Comparison of ENCODE assay signal across 13 cellular contexts in genomic region chr19:19145281-19145999, GRCh38. TPM values are rescaled to one million over a fixed set of nuclear protein-coding genes. Genes with fewer than 3 reads are reported as not detected.
DNase-seq lines count a peak whose midpoint lies in the region; ATAC-seq and TF ChIP-seq lines count a peak whose summit lies in the region.
"Had no signal": no experiment of that assay in that cellular context is flagged by ENCODE, and none has a peak within 500 bp of the region (broad histone marks: within the 10 kb centered on the region; RNA-seq: fewer than 3 reads in every experiment).

No MANE protein-coding gene starts in this region.

- intact Hi-C loops in left cardiac atrium (cut with DNase I) = loop anchor here (5.0 to 10.0 kb wide), 2 partner anchors 199 to 347 kb away; no protein-coding TSS in a partner anchor
- intact Hi-C loops in psoas muscle (cut with DNase I) = no loop called here
- intact Hi-C loops in naive thymus-derived CD4-positive, alpha-beta T cell (cut with micrococcal nuclease) = loop anchor here in 1 of 2 donors (5.0 kb wide), 1 partner anchor 262 kb away; the partner anchor contains the start of gene GATAD2A

- no peaks in the 10 kb centered on the region for H3K9me3 Mint-ChIP-seq in naive thymus-derived CD4-positive, alpha-beta T cell
- H3K9me3 Mint-ChIP-seq: activated naive CD4-positive, alpha-beta T cell treated with anti-CD3 and anti-CD28 coated beads, Interleukin-2, amount 50 U/mL, for 24 hours had no signal

- WGBS in psoas muscle, 3 donors = 49 to 60% (median 53%) methylated on average over 39 to 45 of the region's 45 CpGs

- peaks cover 12 to 32% (median 28%) of the 10 kb centered on the region in 11 experiments; a peak in 20 of 22 replicates for H3K36me3 ChIP-seq in BLaER1 treated with 17β-estradiol and CSF1 and Interleukin-3, amounts not matched to agents 10 nM and 100 nM
- H3K36me3 ChIP-seq in OCI-LY3 (replicated peaks; ENCODE audit: low read depth, low read length) (peaks cover 3% of the 10 kb centered on the region), psoas muscle (ENCODE audit: insufficient read depth in 1 of 2, low read depth in 1 of 2) (peaks cover 0 to 5% of the 10 kb centered on the region in 2 donors)
- H3K36me3 ChIP-seq in naive thymus-derived CD4-positive, alpha-beta T cell (ENCODE audit: control insufficient read depth in 2 of 3, insufficient read depth in 3 of 3, low read length in 3 of 3) = peaks cover 0 to 30% (median 0%) of the 10 kb centered on the region in 3 experiments
- H3K36me3 ChIP-seq: SJCRH30, uterus had no signal

- no peaks in the 10 kb centered on the region for H3K4me1 Mint-ChIP-seq in naive thymus-derived CD4-positive, alpha-beta T cell
- H3K4me1 Mint-ChIP-seq: activated naive CD4-positive, alpha-beta T cell treated with anti-CD3 and anti-CD28 coated beads, Interleukin-2, amount 50 U/mL, for 24 hours had no signal

- CTCF ChIA-PET in naive thymus-derived CD4-positive, alpha-beta T cell (lab: Charles Lee) = interaction anchor here (1.0 to 1.5 kb wide), 5 partner anchors 10 to 345 kb away, joined by 3 to 7 read pairs (median 3); no protein-coding TSS in a partner anchor
- CTCF ChIA-PET in RWPE1 (lab: Yijun Ruan, JAX) = interaction anchor here (0.5 to 2.1 kb wide), 17 partner anchors 11 to 1326 kb away, joined by 3 to 13 read pairs (median 3); no protein-coding TSS in a partner anchor

- no peaks in the 10 kb centered on the region for H3K27me3 Mint-ChIP-seq in naive thymus-derived CD4-positive, alpha-beta T cell
- H3K27me3 Mint-ChIP-seq: activated naive CD4-positive, alpha-beta T cell treated with anti-CD3 and anti-CD28 coated beads, Interleukin-2, amount 50 U/mL, for 24 hours had no signal

- H2AFZ ChIP-seq in OCI-LY3 (ENCODE audit: low read depth, low read length) = peak overlapping the region; percentile 20; the same call in 1 of the 2 replicates
- H2AFZ ChIP-seq: hepatocyte had no signal

- H3K36me3 Mint-ChIP-seq in naive thymus-derived CD4-positive, alpha-beta T cell = peaks cover 0 to 12% (median 0%) of the 10 kb centered on the region in 5 donors

- no peak overlapping the region for H3K4me3 Mint-ChIP-seq in naive thymus-derived CD4-positive, alpha-beta T cell
- H3K4me3 Mint-ChIP-seq: activated naive CD4-positive, alpha-beta T cell treated with anti-CD3 and anti-CD28 coated beads, Interleukin-2, amount 50 U/mL, for 24 hours had no signal

- no peak for TF ChIP-seq CTCF in OCI-LY3 (IDR thresholded peaks at IDR 0.05; ENCODE audit: low read depth, low read length)
- TF ChIP-seq CTCF in psoas muscle (IDR thresholded peaks at IDR 0.05) = no peak
- TF ChIP-seq CTCF in RWPE1 (conservative IDR thresholded peaks at IDR 0.05; ENCODE audit: low read depth) = no peak

- peak overlapping the region in 9 of 11 experiments; percentile 28 to 67 (median 56); a peak in 14 of 22 replicates for H3K9ac ChIP-seq in BLaER1 treated with 17β-estradiol and CSF1 and Interleukin-3, amounts not matched to agents 10 nM and 100 nM
- H3K9ac ChIP-seq in OCI-LY3 (ENCODE audit: low read length) = no peak overlapping the region; the same call in 1 of the 2 replicates

- H3K4me1 ChIP-seq in BLaER1 treated with 17β-estradiol and CSF1 and Interleukin-3, amounts not matched to agents 10 nM and 100 nM = peaks cover 0 to 26% (median 18%) of the 10 kb centered on the region in 10 experiments; a peak in 15 of 20 replicates
- H3K4me1 ChIP-seq in OCI-LY3 (ENCODE audit: low read length) = peaks cover 23% of the 10 kb centered on the region
- H3K4me1 ChIP-seq in psoas muscle = no peaks in the 10 kb centered on the region
- H3K4me1 ChIP-seq in naive thymus-derived CD4-positive, alpha-beta T cell (ENCODE audit: control insufficient read depth in 2 of 2, insufficient read depth in 2 of 2, low read length in 2 of 2) = no peaks in the 10 kb centered on the region
- H3K4me1 ChIP-seq: SJCRH30, uterus had no signal

- peak overlapping the region; percentile 26 to 60 (median 56); a peak in 19 of 22 replicates for H3K4me2 ChIP-seq in BLaER1 treated with 17β-estradiol and CSF1 and Interleukin-3, amounts not matched to agents 10 nM and 100 nM
- peak overlapping the region; percentile 31 for H3K4me2 ChIP-seq in OCI-LY3 (ENCODE audit: low read length)
- H3K4me2 ChIP-seq: hepatocyte had no signal

- no peaks in the 10 kb centered on the region; a peak in 1 of 22 replicates for H4K20me1 ChIP-seq in BLaER1 treated with 17β-estradiol and CSF1 and Interleukin-3, amounts not matched to agents 10 nM and 100 nM
- no peaks in the 10 kb centered on the region for H4K20me1 ChIP-seq in OCI-LY3 (ENCODE audit: insufficient read depth, low read length)

- H3K9me3 ChIP-seq in BLaER1 treated with 17β-estradiol and CSF1 and Interleukin-3, amounts not matched to agents 10 nM and 100 nM (replicated peaks in 1 of 11) = no peaks in the 10 kb centered on the region
- H3K9me3 ChIP-seq in OCI-LY3 (ENCODE audit: insufficient read depth, low read length) (no peaks in the 10 kb centered on the region), psoas muscle (no peaks in the 10 kb centered on the region)
- H3K9me3 ChIP-seq in naive thymus-derived CD4-positive, alpha-beta T cell (ENCODE audit: control insufficient read depth in 2 of 3, low read length in 3 of 3) = no peaks in the 10 kb centered on the region
- H3K9me3 ChIP-seq: SJCRH30, uterus had no signal

- POLR2A ChIA-PET in naive thymus-derived CD4-positive, alpha-beta T cell (lab: Charles Lee) = no interaction called here
- POLR2A ChIA-PET in RWPE1 (lab: Yijun Ruan, JAX; ENCODE audit: low non-redundant PET) = no interaction called here

- DNase-seq in left cardiac atrium = no peak
- no peak for DNase-seq in psoas muscle
- DNase-seq in occipital lobe (lab: John Stamatoyannopoulos, UW) = no peak
- no peak for DNase-seq in SW 1271 (lab: John Stamatoyannopoulos, UW)
- no peak for DNase-seq in naive thymus-derived CD4-positive, alpha-beta T cell
- no peak for DNase-seq in RWPE1 (ENCODE audit: low spot score)

- H3K4me3 ChIP-seq in BLaER1 treated with 17β-estradiol and CSF1 and Interleukin-3, amounts not matched to agents 10 nM and 100 nM = no peak overlapping the region
- H3K4me3 ChIP-seq in OCI-LY3 (ENCODE audit: low read length) (no peak overlapping the region), psoas muscle (peak overlapping the region; percentile 46)
- no peak overlapping the region for H3K4me3 ChIP-seq in naive thymus-derived CD4-positive, alpha-beta T cell (ENCODE audit: low read length)
- H3K4me3 ChIP-seq: hepatocyte, SJCRH30, uterus had no signal

- peak overlapping the region in 1 of 9 donors; percentile 33 for H3K27ac Mint-ChIP-seq in naive thymus-derived CD4-positive, alpha-beta T cell
- H3K27ac Mint-ChIP-seq: activated naive CD4-positive, alpha-beta T cell treated with anti-CD3 and anti-CD28 coated beads, Interleukin-2, amount 50 U/mL, for 24 hours had no signal

- no peaks in the 10 kb centered on the region for H3K27me3 ChIP-seq in BLaER1 treated with 17β-estradiol and CSF1 and Interleukin-3, amounts not matched to agents 10 nM and 100 nM
- H3K27me3 ChIP-seq in OCI-LY3 (ENCODE audit: low read depth, low read length) = no peaks in the 10 kb centered on the region
- H3K27me3 ChIP-seq in psoas muscle (ENCODE audit: insufficient read depth in 3 of 3, low read length in 2 of 3) = no peaks in the 10 kb centered on the region
- H3K27me3 ChIP-seq in naive thymus-derived CD4-positive, alpha-beta T cell (ENCODE audit: control insufficient read depth in 2 of 2, insufficient read depth in 2 of 2, low read length in 2 of 2) = no peaks in the 10 kb centered on the region
- H3K27me3 ChIP-seq: hepatocyte, SJCRH30, uterus had no signal

- ATAC-seq in left cardiac atrium = peak; percentile 20 to 45
- peak; percentile 17 to 38 (median 28) for ATAC-seq in psoas muscle
- ATAC-seq in naive thymus-derived CD4-positive, alpha-beta T cell = no peak

- H3K79me2 ChIP-seq in OCI-LY3 (ENCODE audit: low read length) = no peaks in the 10 kb centered on the region
- H3K79me2 ChIP-seq: hepatocyte had no signal

- H3K27ac ChIP-seq in BLaER1 treated with 17β-estradiol and CSF1 and Interleukin-3, amounts not matched to agents 10 nM and 100 nM = peak overlapping the region in 9 of 11 experiments; percentile 49 to 76 (median 71); a peak in 18 of 22 replicates
- H3K27ac ChIP-seq in OCI-LY3 (ENCODE audit: low read length) = no peak overlapping the region
- no peak overlapping the region for H3K27ac ChIP-seq in psoas muscle
- H3K27ac ChIP-seq in naive thymus-derived CD4-positive, alpha-beta T cell (ENCODE audit: low read depth, low read length) = no peak overlapping the region
- H3K27ac ChIP-seq in RWPE1 = no peak overlapping the region
- H3K27ac ChIP-seq: hepatocyte, SJCRH30, uterus had no signal

RNA-seq across cellular contexts. Expression of gene TMEM161A, which starts 7.2 kb away (rescaled TPM):
- total RNA-seq in left cardiac atrium = 10 to 100 TPM; 19.1 to 21.2 TPM
- 10 to 100 TPM; 31.3 to 61.3 (median 42.8) TPM for total RNA-seq in psoas muscle
- polyA plus RNA-seq in psoas muscle = 10 to 100 TPM; 30.2 to 46.1 (median 37.6) TPM
- 6.2 TPM for total RNA-seq in occipital lobe
- total RNA-seq in naive thymus-derived CD4-positive, alpha-beta T cell = 10 to 100 TPM; 15.8 to 32.7 (median 23.5) TPM
- 10 to 100 TPM; 17.2 to 29.5 TPM for polyA plus RNA-seq in naive thymus-derived CD4-positive, alpha-beta T cell

RNA-seq across cellular contexts. Expression of gene MEF2B, which starts 24.6 kb away (rescaled TPM):
- under 1 TPM; 0.21 to 0.55 TPM for total RNA-seq in left cardiac atrium
- under 1 TPM; 0.56 to 0.91 (median 0.63) TPM for total RNA-seq in psoas muscle
- polyA plus RNA-seq in psoas muscle = under 1 TPM; 0.07 to 0.18 (median 0.16) TPM
- total RNA-seq in occipital lobe = not detected
- total RNA-seq in naive thymus-derived CD4-positive, alpha-beta T cell = 1 to 10 TPM; 3.0 to 6.4 (median 4.9) TPM
- under 1 TPM in 1 of 2 donors, not detected in 1; 0.27 TPM for polyA plus RNA-seq in naive thymus-derived CD4-positive, alpha-beta T cell
- total RNA-seq: epithelial cell of proximal tubule, SJCRH30 had no signal

RNA-seq across cellular contexts. Expression of gene BORCS8, which starts 46.5 kb away (rescaled TPM):
- total RNA-seq in left cardiac atrium = 10 to 100 TPM; 20.1 to 24.0 TPM
- total RNA-seq in psoas muscle = 10 to 100 TPM; 16.0 to 33.6 (median 21.0) TPM
- 10 to 100 TPM; 25.2 to 46.1 (median 41.2) TPM for polyA plus RNA-seq in psoas muscle
- total RNA-seq in occipital lobe = 14.5 TPM
- total RNA-seq in naive thymus-derived CD4-positive, alpha-beta T cell = 10 to 100 TPM; 22.6 to 48.2 (median 42.7) TPM
- polyA plus RNA-seq in naive thymus-derived CD4-positive, alpha-beta T cell = 10 to 100 TPM; 21.9 to 23.0 TPM

RNA-seq across cellular contexts. Expression of gene RFXANK, which starts 46.6 kb away (rescaled TPM):
- 10 to 100 TPM; 40.7 to 46.2 TPM for total RNA-seq in left cardiac atrium
- 10 to 100 TPM; 33.3 to 53.5 (median 46.2) TPM for total RNA-seq in psoas muscle
- polyA plus RNA-seq in psoas muscle = 10 to 100 TPM; 39.1 to 64.9 (median 57.4) TPM
- 14.5 TPM for total RNA-seq in occipital lobe
- total RNA-seq in naive thymus-derived CD4-positive, alpha-beta T cell = 100 to 1,000 TPM in 1 of 5 experiments, 10 to 100 TPM in 4; 60.8 to 114 (median 74.9) TPM
- 10 to 100 TPM; 81.6 to 90.1 TPM for polyA plus RNA-seq in naive thymus-derived CD4-positive, alpha-beta T cell

RNA-seq across cellular contexts. Expression of gene NR2C2AP, which starts 57.8 kb away (rescaled TPM):
- total RNA-seq in left cardiac atrium (10 to 100 TPM in 1 of 2 donors, 1 to 10 TPM in 1; 9.4 to 11.2 TPM), psoas muscle (10 to 100 TPM in 3 of 4 donors, 1 to 10 TPM in 1; 7.5 to 15.8 (median 12.8) TPM), occipital lobe (12.6 TPM)
- polyA plus RNA-seq in psoas muscle = 10 to 100 TPM; 17.5 to 44.4 (median 21.9) TPM
- 10 to 100 TPM; 13.8 to 33.4 (median 28.7) TPM for total RNA-seq in naive thymus-derived CD4-positive, alpha-beta T cell
- polyA plus RNA-seq in naive thymus-derived CD4-positive, alpha-beta T cell = 10 to 100 TPM; 25.7 to 37.7 TPM

Comparison
In these comparisons a context has a peak if more than half of its experiments do, and no peak if none do; other contexts are left out.
1. H3K27ac ChIP-seq: peak in BLaER1 treated with 17β-estradiol and CSF1 and Interleukin-3, amounts not matched to agents 10 nM and 100 nM (9 of 11); none in OCI-LY3 (single experiment), psoas muscle (single experiment), naive thymus-derived CD4-positive, alpha-beta T cell (single experiment) and RWPE1 (single experiment).
2. intact Hi-C loops: an anchor here in left cardiac atrium (5.0 to 10.0 kb wide); none called in psoas muscle.